23 cellular contexts compared by ENCODE assay signal in genomic region chr6:166667886-166668620, GRCh38.
"Had no signal": no experiment of that assay in that cellular context is flagged by ENCODE, and none has a peak within 500 bp of the region (broad histone marks: within the 10 kb centered on the region; RNA-seq: fewer than 3 reads in every experiment).

No MANE protein-coding gene starts in this region.

- ATAC-seq: activated CD8-positive, alpha-beta T cell treated with anti-CD3 and anti-CD28 coated beads for 36 hours; activated T-cell treated with anti-CD3 and anti-CD28 coated beads, Interleukin-2, amount 50 U/mL, for 4 hours; activated T-helper 17 cell treated with anti-CD3 and anti-CD28 coated beads, Interleukin-2, amount 50 U/mL, for 72 hours; left cardiac atrium; left ventricle myocardium superior; right cardiac atrium; stimulated activated naive B cell treated with anti-CD40 and anti-IgM and Interleukin-4, amounts not matched to agents 10 μg/mL and 1 μg/mL and 100 μg/mL, for 72 hours had no signal

- H3K4me3 ChIP-seq: stomach, tibial artery had no signal

- FAIRE-seq: endothelial cell of umbilical vein, keratinocyte had no signal

- H3K36me3 ChIP-seq: stomach, tibial artery had no signal

- DNase-seq: activated CD4-positive, alpha-beta T cell treated with anti-CD3 and anti-CD28 coated beads, Interleukin-2, amount 10 ng/mL, durations not matched to agents 7 days and 5 days; activated CD4-positive, CD25-positive, alpha-beta regulatory T cell treated with anti-CD3 and anti-CD28 coated beads, Interleukin-2, amount 50 U/mL, for 72 hours; activated CD8-positive, alpha-beta T cell treated with anti-CD3 and anti-CD28 coated beads for 36 hours; activated gamma-delta T cell treated with Interleukin-2 at 50 U/mL for 16 hours; activated naive CD4-positive, alpha-beta T cell treated with anti-CD3 and anti-CD28 coated beads, Interleukin-2, amount 50 U/mL, for 16 hours; activated T-cell treated with anti-CD3 and anti-CD28 coated beads, Interleukin-2, amount 50 U/mL, for 4 hours; amygdala; foreskin fibroblast; head of caudate nucleus; hippocampal formation; left cardiac atrium; left ventricle myocardium superior; naive B cell; right cardiac atrium; stimulated activated CD4-positive, alpha-beta T cell treated with anti-CD3 and anti-CD28 coated beads, Interleukin-15, amount 100 ng/mL, for 24 hours; stimulated activated CD4-positive, alpha-beta T cell treated with anti-CD3 and anti-CD28 coated beads, Interleukin-2, amount 100 ng/mL, for 24 hours; stimulated activated naive B cell treated with anti-CD40 and anti-IgM and Interleukin-4, amounts not matched to agents 10 μg/mL and 1 μg/mL and 100 μg/mL, for 72 hours; stomach; T-helper 2 cell; tibial artery had no signal
